ENCODE assay signal across 22 cellular contexts in genomic region chr4:167150587-167150986, GRCh38.
A peak's percentile ranks its signal among the peaks of the same experiment; 100 is the strongest.
DNase-seq lines count a peak whose midpoint lies in the region; ATAC-seq and TF ChIP-seq lines count a peak whose summit lies in the region.
"Had no signal": no experiment of that assay in that cellular context is flagged by ENCODE, and none has a peak within 500 bp of the region (broad histone marks: within the 10 kb centered on the region; RNA-seq: fewer than 3 reads in every experiment).

No MANE protein-coding gene starts in this region.

- TF ChIP-seq CTCF in lower lobe of right lung (IDR thresholded peaks at IDR 0.05), result no peak
- no peak for TF ChIP-seq CTCF in WERI-Rb-1 (IDR thresholded peaks at IDR 0.05; ENCODE audit: low read depth, low read length)

- H3K27ac ChIP-seq in lower lobe of right lung (no peak overlapping the region), WERI-Rb-1 (no peak overlapping the region)
- H3K27ac ChIP-seq: BLaER1 had no signal

- intact Hi-C loops in lower lobe of right lung (cut with DNase I), result no loop called here

- H3K27me3 ChIP-seq in lower lobe of right lung (ENCODE audit: low read depth), result no peaks in the 10 kb centered on the region
- H3K27me3 ChIP-seq in WERI-Rb-1 (ENCODE audit: insufficient read depth, low read depth, severe bottlenecking), result no peaks in the 10 kb centered on the region
- H3K27me3 ChIP-seq: BE2C, BLaER1 had no signal

- H3K36me3 ChIP-seq in lower lobe of right lung, result no peaks in the 10 kb centered on the region
- no peaks in the 10 kb centered on the region for H3K36me3 ChIP-seq in WERI-Rb-1
- H3K36me3 ChIP-seq: BE2C, BLaER1 had no signal

- H3K4me3 ChIP-seq in lower lobe of right lung (no peak overlapping the region), WERI-Rb-1 (ENCODE audit: low read depth, low read length) (no peak overlapping the region)
- H3K4me3 ChIP-seq: BLaER1, GM12878 had no signal

- no peaks in the 10 kb centered on the region for H3K4me1 ChIP-seq in lower lobe of right lung
- H3K4me1 ChIP-seq: BLaER1 had no signal

- DNase-seq in NCI-H748 treated with DMSO at 0.1 percent for 48 hours (lab: John Stamatoyannopoulos, UW) (peak; percentile 12), lower lobe of right lung (no peak), WERI-Rb-1 (no peak)
- no peak for DNase-seq in stimulated activated naive CD4-positive, alpha-beta T cell treated with Interleukin-2 at 50 U/mL for 16 hours (lab: John Stamatoyannopoulos, UW)
- DNase-seq: 8988T; ACHN; BE2C; C1 segment of cervical spinal cord; CD4-positive, alpha-beta memory T cell; CD4-positive, CD25-positive, alpha-beta regulatory T cell; CD8-positive, alpha-beta memory T cell; COR-L47; DMS 273 treated with DMSO at 0.1 percent for 48 hours; DMS153; DMS53; DMS79; DND-41; EL; GDM1 had no signal

- ATAC-seq in lower lobe of right lung (peak; percentile 29 to 57), HG03097 (IDR thresholded peaks at IDR 0.05; ENCODE audit: low FRiP score, unreplicated experiment) (no peak)
- ATAC-seq: GM12878 had no signal

- H3K9me3 ChIP-seq in lower lobe of right lung (no peaks in the 10 kb centered on the region), WERI-Rb-1 (ENCODE audit: severe bottlenecking) (no peaks in the 10 kb centered on the region)
- H3K9me3 ChIP-seq: BE2C, BLaER1 had no signal
